29 cellular contexts compared by ENCODE assay signal in genomic region chr2:159538801-159539200, GRCh38.
"Had no signal": no experiment of that assay in that cellular context is flagged by ENCODE, and none has a peak within 500 bp of the region (broad histone marks: within the 10 kb centered on the region; RNA-seq: fewer than 3 reads in every experiment).

No MANE protein-coding gene starts in this region.

- H3K4me1 ChIP-seq: neural progenitor cell, pancreas, psoas muscle, spleen, suprapubic skin, testis, tibial artery, transverse colon, upper lobe of right lung, uterus had no signal

- H3K27me3 Mint-ChIP-seq: stimulated activated memory B cell treated with anti-CD40 and anti-IgM and Interleukin-4, amounts not matched to agents 10 μg/mL and 1 μg/mL and 100 μg/mL, for 72 hours; stimulated activated naive CD8-positive, alpha-beta T cell treated with anti-CD3 and anti-CD28 coated beads, Interleukin-15, amount 100 ng/mL, for 72 hours; type B pancreatic cell had no signal

- H3K4me3 Mint-ChIP-seq: naive thymus-derived CD4-positive, alpha-beta T cell; natural killer cell; nephron; neural progenitor cell; stimulated activated memory B cell treated with anti-CD40 and anti-IgM and Interleukin-4, amounts not matched to agents 10 μg/mL and 1 μg/mL and 100 μg/mL, for 72 hours; stimulated activated naive CD8-positive, alpha-beta T cell treated with anti-CD3 and anti-CD28 coated beads, Interleukin-15, amount 100 ng/mL, for 72 hours; type B pancreatic cell had no signal

- H3K4me1 Mint-ChIP-seq: natural killer cell; nephron; neural progenitor cell; stimulated activated memory B cell treated with anti-CD40 and anti-IgM and Interleukin-4, amounts not matched to agents 10 μg/mL and 1 μg/mL and 100 μg/mL, for 72 hours; stimulated activated naive CD8-positive, alpha-beta T cell treated with anti-CD3 and anti-CD28 coated beads, Interleukin-15, amount 100 ng/mL, for 72 hours had no signal

- H3K9me3 ChIP-seq: pancreas, psoas muscle, testis had no signal

- H3K27ac ChIP-seq: neural progenitor cell, pancreas, psoas muscle, skin epidermis, spleen, suprapubic skin, testis, tibial artery, transverse colon, upper lobe of right lung, uterus had no signal

- H3K27ac Mint-ChIP-seq: naive thymus-derived CD4-positive, alpha-beta T cell; natural killer cell; nephron; neural progenitor cell; stimulated activated memory B cell treated with anti-CD40 and anti-IgM and Interleukin-4, amounts not matched to agents 10 μg/mL and 1 μg/mL and 100 μg/mL, for 72 hours; stimulated activated naive CD8-positive, alpha-beta T cell treated with anti-CD3 and anti-CD28 coated beads, Interleukin-15, amount 100 ng/mL, for 72 hours; type B pancreatic cell had no signal

- FAIRE-seq: pancreas had no signal

- H3K27me3 ChIP-seq: neural progenitor cell, pancreas, spleen, suprapubic skin, testis, tibial artery, transverse colon, upper lobe of right lung, uterus had no signal

- ATAC-seq: naive thymus-derived CD4-positive, alpha-beta T cell; natural killer cell; pancreas; psoas muscle; right cardiac atrium; sciatic nerve; stimulated activated memory B cell treated with anti-CD40 and anti-IgM and Interleukin-4, amounts not matched to agents 10 μg/mL and 1 μg/mL and 100 μg/mL, for 72 hours; stimulated activated naive CD8-positive, alpha-beta T cell treated with anti-CD3 and anti-CD28 coated beads, Interleukin-15, amount 100 ng/mL, for 72 hours; stimulated activated naive CD8-positive, alpha-beta T cell treated with anti-CD3 and anti-CD28 coated beads, Interleukin-15, Interleukin-2, amounts not matched to agents 100 U/mL and 50 U/mL, for 24 hours; upper lobe of right lung had no signal

- H3K9ac ChIP-seq: neural progenitor cell had no signal

- H3K4me2 ChIP-seq: neural progenitor cell, smooth muscle cell had no signal

- DNase-seq: naive thymus-derived CD4-positive, alpha-beta T cell; natural killer cell; nucleus accumbens; pancreas; psoas muscle; right cardiac atrium; spleen; stimulated activated CD4-positive, alpha-beta T cell treated with anti-CD3 and anti-CD28 coated beads, Interleukin-12 subunit alpha, Interleukin-12 subunit beta, amount 100 ng/mL, for 4 hours; stimulated activated CD4-positive, alpha-beta T cell treated with anti-CD3 and anti-CD28 coated beads, Interleukin-1b, Interleukin-23, amount 100 ng/mL, for 48 hours; stimulated activated CD4-positive, alpha-beta T cell treated with anti-CD3 and anti-CD28 coated beads, Interleukin-4, amount 100 ng/mL, for 1 hour; stimulated activated CD4-positive, alpha-beta T cell treated with anti-CD3 and anti-CD28 coated beads, Interleukin-4, amount 100 ng/mL, for 4 hours; stimulated activated CD8-positive, alpha-beta memory T cell treated with anti-CD3 and anti-CD28 coated beads, Interleukin-4, amount 100 ng/mL, for 48 hours; stimulated activated naive CD4-positive, alpha-beta T cell; stimulated activated naive CD8-positive, alpha-beta T cell treated with anti-CD3 and anti-CD28 coated beads, Interleukin-15, amount 100 ng/mL, for 72 hours; stimulated activated naive CD8-positive, alpha-beta T cell treated with anti-CD3 and anti-CD28 coated beads, Interleukin-15, Interleukin-2, amounts not matched to agents 100 U/mL and 50 U/mL, for 24 hours; substantia nigra; testis; tibial artery; transverse colon; upper lobe of right lung; uterus had no signal

- H2AFZ ChIP-seq: neural progenitor cell had no signal

- H3K4me3 ChIP-seq: neural progenitor cell, pancreas, psoas muscle, skin epidermis, smooth muscle cell, spleen, suprapubic skin, testis, tibial artery, transverse colon, upper lobe of right lung, uterus had no signal

- H3K36me3 ChIP-seq: uterus had no signal
